ENCODE assay signal across 10 cellular contexts in the genomic region with DNA sequence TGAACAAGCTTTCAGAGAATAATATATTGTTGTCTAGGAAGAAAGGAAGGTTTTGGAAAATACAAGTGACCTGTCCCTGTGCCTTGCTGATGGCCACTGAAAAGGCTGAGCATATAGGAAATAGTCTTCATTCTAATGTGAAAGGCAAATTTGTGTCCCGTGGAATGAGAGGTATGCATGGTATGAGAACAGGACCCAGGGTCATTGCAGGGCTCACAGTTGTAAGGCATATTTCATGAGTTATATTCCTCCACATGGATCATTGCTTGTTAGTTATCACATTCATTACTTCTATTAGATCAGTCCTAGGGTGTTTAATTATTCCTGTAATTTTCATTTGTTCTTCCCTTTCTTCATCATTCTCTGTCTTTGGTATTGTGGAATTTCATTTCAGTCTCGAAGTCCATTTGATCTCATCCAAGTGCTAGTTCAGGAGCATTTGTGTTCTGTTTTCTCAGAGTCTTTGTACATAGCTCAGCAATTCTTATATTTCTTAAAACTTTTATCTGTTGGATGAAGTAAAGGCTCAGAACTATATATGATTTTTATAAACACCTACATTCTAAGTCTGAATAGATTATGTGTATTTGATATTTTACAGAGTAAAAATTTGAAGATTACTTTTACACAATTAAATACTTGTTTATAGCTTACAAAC. TPM values are rescaled to one million over a fixed set of nuclear protein-coding genes. Genes with fewer than 3 reads are reported as not detected.
DNase-seq lines count a peak whose midpoint lies in the region; TF ChIP-seq lines count a peak whose summit lies in the region.
"Had no signal": no experiment of that assay in that cellular context is flagged by ENCODE, and none has a peak within 500 bp of the region (broad histone marks: within the 10 kb centered on the region; RNA-seq: fewer than 3 reads in every experiment).

No MANE protein-coding gene starts in this region.

- H2BK15ac ChIP-seq in neuronal stem cell (ENCODE audit: low read length), result no peak overlapping the region

- TF ChIP-seq CTCF in BJ (IDR thresholded peaks at IDR 0.05; ENCODE audit: insufficient read depth, low read depth, low read length), result no peak

- no peak overlapping the region for H4K91ac ChIP-seq in neuronal stem cell (ENCODE audit: low read depth, low read length, poor library complexity)

- POLR2A ChIA-PET in BJ (lab: Charles Lee), result interaction anchor here (0.6 kb wide), 1 partner anchor 33 kb away, joined by 5 read pairs; no protein-coding TSS in a partner anchor

- H2BK5ac ChIP-seq in neuronal stem cell (ENCODE audit: low read length), result no peak overlapping the region

- H3K36me3 ChIP-seq in BJ (ENCODE audit: control insufficient read depth, insufficient read depth, low read length) (no peaks in the 10 kb centered on the region), neuronal stem cell (replicated peaks in 1 of 2; ENCODE audit: control insufficient read depth in 2 of 2, insufficient read depth in 2 of 2, low read length in 2 of 2) (no peaks in the 10 kb centered on the region)
- H3K36me3 ChIP-seq: thoracic aorta had no signal

- peaks cover 2 to 19% of the 10 kb centered on the region in 2 donors for H3K9me3 ChIP-seq in neuronal stem cell (replicated peaks in 1 of 2; ENCODE audit: control insufficient read depth in 2 of 2, insufficient read depth in 1 of 2, low read depth in 1 of 2, low read length in 2 of 2)
- H3K9me3 ChIP-seq: thoracic aorta had no signal

- no peak for TF ChIP-seq RAD21 in Ishikawa (IDR thresholded peaks at IDR 0.05; ENCODE audit: low read depth)

- H2AFZ ChIP-seq in neuronal stem cell (ENCODE audit: low read length), result no peak overlapping the region

- no peak overlapping the region for H3K4me3 ChIP-seq in BJ (ENCODE audit: low read depth, low read length)
- no peak overlapping the region for H3K4me3 ChIP-seq in neuronal stem cell (ENCODE audit: low read length in 2 of 2)
- H3K4me3 ChIP-seq: thoracic aorta had no signal

- no peaks in the 10 kb centered on the region for H3K27me3 ChIP-seq in BJ (ENCODE audit: control insufficient read depth, insufficient read depth, low read length)
- H3K27me3 ChIP-seq in neuronal stem cell (ENCODE audit: control insufficient read depth in 3 of 3, insufficient read depth in 3 of 3, low read depth in 1 of 3, low read length in 3 of 3), result no peaks in the 10 kb centered on the region

- H3K18ac ChIP-seq in neuronal stem cell (ENCODE audit: low read length), result no peak overlapping the region

- H3K14ac ChIP-seq in neuronal stem cell (ENCODE audit: low read length), result no peak overlapping the region

- H2AK5ac ChIP-seq in neuronal stem cell (ENCODE audit: low read depth, low read length), result no peak overlapping the region

- TF ChIP-seq EP300 in Ishikawa (IDR thresholded peaks at IDR 0.05; ENCODE audit: borderline replicate concordance), result no peak

- H3K9ac ChIP-seq in neuronal stem cell (ENCODE audit: low read depth, low read length, poor library complexity), result no peak overlapping the region

- CTCF ChIA-PET in BJ (lab: Yijun Ruan, JAX), result interaction anchor here (0.8 to 1.6 kb wide), 2 partner anchors 11 to 227 kb away, joined by 3 read pairs; no protein-coding TSS in a partner anchor

- no peak overlapping the region for H2BK120ac ChIP-seq in neuronal stem cell (ENCODE audit: low read depth, low read length)

- H4K8ac ChIP-seq in neuronal stem cell (ENCODE audit: low read depth, low read length), result no peak overlapping the region

- H3K23ac ChIP-seq in neuronal stem cell (ENCODE audit: low read depth, low read length, poor library complexity), result no peak overlapping the region

- no peak overlapping the region for H2BK12ac ChIP-seq in neuronal stem cell (ENCODE audit: low read length)

- WGBS in neuronal stem cell (ENCODE audit: extremely low coverage in 2 of 2, insufficient read length in 2 of 2, insufficient replicate concordance in 1 of 2), 2 donors, result no CpG with 5 or more reads among the region's 2 CpGs

- H3K4ac ChIP-seq in neuronal stem cell (ENCODE audit: low read length), result no peak overlapping the region

- H3K4me1 ChIP-seq in neuronal stem cell (ENCODE audit: control insufficient read depth in 2 of 2, insufficient read depth in 1 of 2, low read depth in 1 of 2, low read length in 2 of 2), result peaks cover 4 to 14% of the 10 kb centered on the region in 2 donors

- H3K4me2 ChIP-seq in neuronal stem cell (ENCODE audit: insufficient read depth, low read length, poor library complexity, severe bottlenecking), result no peak overlapping the region

- H3K79me1 ChIP-seq in neuronal stem cell (ENCODE audit: low read depth, low read length), result no peaks in the 10 kb centered on the region

- no peak overlapping the region for H3K27ac ChIP-seq in neuronal stem cell (replicated peaks; ENCODE audit: low read length)
- H3K27ac ChIP-seq: thoracic aorta had no signal

- DNase-seq in BJ (ENCODE audit: low read depth) (peak; percentile 11), dedifferentiated amniotic fluid mesenchymal stem cell (ENCODE audit: extremely low spot score) (peak; percentile 48), lung microvascular endothelial cell (ENCODE audit: low read depth in 2 of 2) (peak; percentile 19 to 81), neuronal stem cell (ENCODE audit: low spot score) (no peak), NCI-H1092 (lab: John Stamatoyannopoulos, UW) (no peak)
- no peak for DNase-seq in activated CD8-positive, alpha-beta memory T cell treated with anti-CD3 and anti-CD28 coated beads, Interleukin-2, amount 50 U/mL, for 4 hours
- no peak for DNase-seq in activated T-cell treated with anti-CD3 and anti-CD28 coated beads, Interleukin-2, amount 50 U/mL, for 1 hour
- DNase-seq: SHP77 had no signal

TF ChIP-seq in Ishikawa, 13 proteins besides CTCF, POLR2A, EP300 and RAD21:
- peak; percentile 99 for TF ChIP-seq TEAD4 (IDR thresholded peaks at IDR 0.05)
- no peak for TF ChIP-seq EGR1 (IDR thresholded peaks at IDR 0.05)
- no peak for TF ChIP-seq CEBPB (IDR thresholded peaks at IDR 0.05)

RNA-seq across cellular contexts. Expression of gene ARHGAP21, which starts 39.4 kb away (rescaled TPM):
- polyA plus RNA-seq in BJ (2011; rRNA removed), result 75.8 and 99.4 TPM in 2 replicates
- 99.2 and 104 TPM in 2 replicates for polyA minus RNA-seq in BJ (2011; rRNA and poly(A)+ RNA removed)
- total RNA-seq in lung microvascular endothelial cell, result 60.6 and 109 TPM in 2 replicates
- 26.3 TPM for polyA plus RNA-seq in neuronal stem cell (2013, experiment 1 of 2)
- 28.0 TPM for polyA plus RNA-seq in neuronal stem cell (2013, experiment 2 of 2)

Comparison
In these comparisons a context has a peak if more than half of its experiments do, and no peak if none do; other contexts are left out.
1. DNase-seq: peak in BJ (single experiment), dedifferentiated amniotic fluid mesenchymal stem cell (single experiment) and lung microvascular endothelial cell (2 of 2); none in activated CD8-positive, alpha-beta memory T cell treated with anti-CD3 and anti-CD28 coated beads, Interleukin-2, amount 50 U/mL, for 4 hours (single experiment), neuronal stem cell (single experiment), activated T-cell treated with anti-CD3 and anti-CD28 coated beads, Interleukin-2, amount 50 U/mL, for 1 hour (single experiment) and NCI-H1092 (single experiment).